ENCODE assay signal across 10 cellular contexts in the genomic region with DNA sequence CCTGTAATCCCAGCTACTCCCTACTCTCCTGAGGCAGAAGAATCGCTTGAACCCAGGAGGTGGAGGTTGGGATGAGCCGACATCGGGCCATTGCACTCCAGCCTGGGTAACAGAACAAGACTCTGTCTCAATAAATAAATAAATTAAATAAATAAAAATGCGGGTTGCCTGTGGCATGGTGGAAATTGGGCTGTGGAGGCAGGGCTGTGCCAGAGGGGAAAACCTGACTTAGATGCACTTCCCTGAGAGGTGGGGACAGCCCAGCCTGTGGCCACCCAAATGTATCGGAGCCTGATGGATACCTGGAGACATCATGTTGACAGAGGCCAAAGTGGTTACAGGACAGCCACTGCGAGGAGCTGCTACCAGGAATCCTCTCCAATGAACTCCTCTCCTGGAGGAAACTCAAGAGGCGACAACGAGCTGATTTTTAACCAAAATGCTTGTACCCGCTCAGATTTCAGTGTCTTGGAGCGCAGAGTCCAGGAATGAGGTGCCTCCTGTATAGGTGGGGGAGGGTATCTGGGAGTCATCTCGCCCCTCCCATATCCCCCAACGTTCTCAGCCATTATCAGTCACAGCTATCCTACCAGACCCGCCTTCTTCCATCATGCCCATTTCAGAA. TPM values are rescaled to one million over a fixed set of nuclear protein-coding genes. Genes with fewer than 3 reads are reported as not detected.
DNase-seq lines count a peak whose midpoint lies in the region; ATAC-seq and TF ChIP-seq lines count a peak whose summit lies in the region.
"Had no signal": no experiment of that assay in that cellular context is flagged by ENCODE, and none has a peak within 500 bp of the region (broad histone marks: within the 10 kb centered on the region; RNA-seq: fewer than 3 reads in every experiment).

No MANE protein-coding gene starts in this region.

- intact Hi-C loops in A673 (cut with micrococcal nuclease; ENCODE audit: unreplicated experiment): no loop called here
- intact Hi-C loops in CD4-positive, alpha-beta memory T cell (cut with micrococcal nuclease): no loop called here
- intact Hi-C loops in PC-3 (cut with micrococcal nuclease): no loop called here
- intact Hi-C loops in stomach (cut with DNase I; ENCODE audit: low total_unique reads): no loop called here

- CTCF ChIA-PET in A673 (lab: Charles Lee) (no interaction called here), PC-3 (lab: Charles Lee) (no interaction called here)
- CTCF ChIA-PET in CD4-positive, alpha-beta memory T cell (lab: Charles Lee; ENCODE audit: partially characterized antibody): interaction anchor here (1.3 to 3.2 kb wide), 3 partner anchors 9 to 19 kb away, joined by 4 to 18 read pairs (median 9); no protein-coding TSS in a partner anchor

- H2AFZ ChIP-seq in PC-3 (ENCODE audit: low read length): no peak overlapping the region

- no peak for TF ChIP-seq POLR2A in stomach (IDR thresholded peaks at IDR 0.05)

- H3K27me3 ChIP-seq in A673 (replicated peaks; ENCODE audit: insufficient read depth, low read depth, low read length, poor library complexity): no peaks in the 10 kb centered on the region
- H3K27me3 ChIP-seq in CD4-positive, alpha-beta memory T cell (ENCODE audit: insufficient read depth, low read length): no peaks in the 10 kb centered on the region
- no peaks in the 10 kb centered on the region for H3K27me3 ChIP-seq in PC-3 (ENCODE audit: low read length)
- H3K27me3 ChIP-seq in endodermal cell (ENCODE audit: control insufficient read depth, insufficient read depth, low read length, poor library complexity, severe bottlenecking): no peaks in the 10 kb centered on the region
- no peaks in the 10 kb centered on the region for H3K27me3 ChIP-seq in stomach
- H3K27me3 ChIP-seq: sigmoid colon had no signal

- ATAC-seq in PC-3 (no peak), HG02870 (IDR thresholded peaks at IDR 0.05; ENCODE audit: unreplicated experiment) (no peak)

- H3K9me3 ChIP-seq in A673 (ENCODE audit: low read depth, low read length, poor library complexity, severe bottlenecking) (no peaks in the 10 kb centered on the region), PC-3 (ENCODE audit: low read length) (no peaks in the 10 kb centered on the region), endodermal cell (ENCODE audit: control insufficient read depth, low read length) (no peaks in the 10 kb centered on the region), stomach (no peaks in the 10 kb centered on the region)
- no peaks in the 10 kb centered on the region for H3K9me3 ChIP-seq in CD4-positive, alpha-beta memory T cell (ENCODE audit: control insufficient read depth in 1 of 2, low read length in 2 of 2)
- H3K9me3 ChIP-seq: sigmoid colon had no signal

- TF ChIP-seq EP300 in stomach (IDR thresholded peaks at IDR 0.05): no peak

- H3K36me3 ChIP-seq in A673 (ENCODE audit: insufficient read depth, low read length, poor library complexity, severe bottlenecking) (peaks cover 18% of the 10 kb centered on the region), PC-3 (ENCODE audit: low read depth, low read length) (0 out of 2 replicates have a peak, but pooled peaks cover 3% of the 10 kb centered on the region), endodermal cell (ENCODE audit: control insufficient read depth, insufficient read depth, low read length) (peaks cover 55% of the 10 kb centered on the region), stomach (peaks cover 0 to 50% (median 33%) of the 10 kb centered on the region in 4 donors)
- H3K36me3 ChIP-seq in CD4-positive, alpha-beta memory T cell (ENCODE audit: insufficient read depth, low read length): peaks cover 7% of the 10 kb centered on the region

- 93 to 98% methylated on average over 6 to 12 of the region's 13 CpGs for WGBS in endodermal cell (ENCODE audit: insufficient coverage in 1 of 2, insufficient read length in 1 of 2), 2 experiments
- WGBS in stomach, 5 donors: 74 to 86% (median 83%) methylated on average over 13 of the region's 13 CpGs

- peaks cover 5 to 32% (median 13%) of the 10 kb centered on the region in 4 donors for H3K4me1 Mint-ChIP-seq in CD4-positive, alpha-beta memory T cell
- peaks cover 3% of the 10 kb centered on the region for H3K4me1 Mint-ChIP-seq in endodermal cell

- H3K9me3 Mint-ChIP-seq in CD4-positive, alpha-beta memory T cell: no peaks in the 10 kb centered on the region
- H3K9me3 Mint-ChIP-seq in endodermal cell: no peaks in the 10 kb centered on the region

- no peak overlapping the region for H3K9ac ChIP-seq in PC-3 (ENCODE audit: low read length)
- H3K9ac ChIP-seq in endodermal cell (ENCODE audit: extremely low read depth, low read length, poor library complexity, severe bottlenecking): no peak overlapping the region

- H3K4me3 ChIP-seq in A673 (ENCODE audit: low read depth, low read length, poor library complexity, severe bottlenecking) (no peak overlapping the region), PC-3 (ENCODE audit: low read length) (no peak overlapping the region), endodermal cell (ENCODE audit: low read length) (no peak overlapping the region), stomach (no peak overlapping the region)
- H3K4me3 ChIP-seq in CD4-positive, alpha-beta memory T cell (ENCODE audit: low read length in 2 of 2): no peak overlapping the region

- H3K4me2 ChIP-seq in PC-3 (ENCODE audit: low read length): peak overlapping the region; percentile 98; the same call in 1 of the 2 replicates

- no peaks in the 10 kb centered on the region for H3F3A ChIP-seq in PC-3 (ENCODE audit: low read length, unreplicated experiment)

- peaks cover 6% of the 10 kb centered on the region for H3K4me1 ChIP-seq in A673 (ENCODE audit: insufficient read depth, low read length, poor library complexity, severe bottlenecking)
- H3K4me1 ChIP-seq in CD4-positive, alpha-beta memory T cell (ENCODE audit: insufficient read depth, low read length): peaks cover 19% of the 10 kb centered on the region
- H3K4me1 ChIP-seq in PC-3 (ENCODE audit: insufficient read depth, low read length): peaks cover 7% of the 10 kb centered on the region; the same call in 1 of the 2 replicates
- no peaks in the 10 kb centered on the region for H3K4me1 ChIP-seq in endodermal cell (ENCODE audit: control insufficient read depth, insufficient read depth, low read length)
- peaks cover 16 to 45% (median 38%) of the 10 kb centered on the region in 4 donors for H3K4me1 ChIP-seq in stomach

- no peaks in the 10 kb centered on the region for H3K9me2 ChIP-seq in PC-3 (replicated peaks; ENCODE audit: low read length)

- TF ChIP-seq CTCF in A673 (conservative IDR thresholded peaks at IDR 0.05; ENCODE audit: low read depth, low read length): no peak
- TF ChIP-seq CTCF in PC-3 (conservative IDR thresholded peaks at IDR 0.05; ENCODE audit: low read depth, low read length): no peak
- no peak for TF ChIP-seq CTCF in endodermal cell (conservative IDR thresholded peaks at IDR 0.05)
- no peak for TF ChIP-seq CTCF in stomach (IDR thresholded peaks at IDR 0.05)

- DNase-seq in A673 (ENCODE audit: low spot score) (no peak), PC-3 (no peak), endodermal cell (peak; percentile 59), HuH-7 (ENCODE audit: low spot score) (no peak), stomach (no peak)
- DNase-seq in CD4-positive, alpha-beta memory T cell: no peak
- DNase-seq: activated CD4-positive, alpha-beta T cell treated with anti-CD3 and anti-CD28 coated beads for 4 hours; NCI-H748 treated with DMSO at 0.1 percent for 48 hours; sigmoid colon had no signal

- no peaks in the 10 kb centered on the region for H3K27me3 Mint-ChIP-seq in CD4-positive, alpha-beta memory T cell
- H3K27me3 Mint-ChIP-seq in endodermal cell (ENCODE audit: insufficient read depth): no peaks in the 10 kb centered on the region

- BruUV-seq in A673 (replicated peaks; lab: Mats Ljungman, UMichigan) (no TSS peak), PC-3 (replicated peaks; lab: Mats Ljungman, UMichigan) (no TSS peak)

- H3K79me2 ChIP-seq in PC-3 (ENCODE audit: low read length): peaks cover 22% of the 10 kb centered on the region

- peak overlapping the region in 7 of 8 donors; percentile 23 to 99 (median 53) for H3K4me3 Mint-ChIP-seq in CD4-positive, alpha-beta memory T cell
- H3K4me3 Mint-ChIP-seq in endodermal cell: peak overlapping the region; percentile 82

- peak overlapping the region; percentile 15 to 90 (median 64) for H3K27ac Mint-ChIP-seq in CD4-positive, alpha-beta memory T cell
- no peak overlapping the region for H3K27ac Mint-ChIP-seq in endodermal cell

- POLR2A ChIA-PET in A673 (lab: Charles Lee; ENCODE audit: low non-redundant PET): interaction anchor here (0.6 kb wide), 1 partner anchor 30 kb away, joined by 4 read pairs; no protein-coding TSS in a partner anchor
- POLR2A ChIA-PET in CD4-positive, alpha-beta memory T cell (lab: Charles Lee; ENCODE audit: partially characterized antibody): interaction anchor here (0.6 to 6.5 kb wide), 8 partner anchors 9 to 145 kb away, joined by 3 to 61 read pairs (median 19); a partner anchor contains a TSS
- POLR2A ChIA-PET in PC-3 (lab: Charles Lee; ENCODE audit: unreplicated experiment): no interaction called here

- H4K20me1 ChIP-seq in PC-3 (ENCODE audit: low read length): no peaks in the 10 kb centered on the region

- H3K27ac ChIP-seq in A673 (ENCODE audit: low read depth, low read length, poor library complexity, severe bottlenecking) (peak overlapping the region; percentile 17), PC-3 (ENCODE audit: low read length) (no peak overlapping the region), endodermal cell (ENCODE audit: low read depth, low read length) (no peak overlapping the region), stomach (no peak overlapping the region)
- H3K27ac ChIP-seq in CD4-positive, alpha-beta memory T cell (ENCODE audit: low read depth, low read length): no peak overlapping the region

- H3K36me3 Mint-ChIP-seq in CD4-positive, alpha-beta memory T cell: peaks cover 9 to 28% of the 10 kb centered on the region in 2 donors
- H3K36me3 Mint-ChIP-seq in endodermal cell (ENCODE audit: low read depth): peaks cover 40% of the 10 kb centered on the region

RNA-seq across cellular contexts. Expression of a gene that starts 32.3 kb away (rescaled TPM):
- total RNA-seq in A673 (2021): 56.7 and 65.5 TPM in 2 replicates
- total RNA-seq in CD4-positive, alpha-beta memory T cell: 10 to 100 TPM; 42.8 to 43.5 TPM
- 10 to 100 TPM; 28.8 to 37.9 TPM for polyA plus RNA-seq in CD4-positive, alpha-beta memory T cell
- total RNA-seq in PC-3 (2014; rRNA removed): 33.4 and 40.5 TPM in 2 replicates
- 10 to 100 TPM; 45.7 to 46.1 TPM for total RNA-seq in endodermal cell
- 43.6 TPM for polyA plus RNA-seq in endodermal cell (2013, experiment 1 of 2)
- 40.0 TPM for polyA plus RNA-seq in endodermal cell (2013, experiment 2 of 2)
- 100 to 1,000 TPM in 1 of 5 donors, 10 to 100 TPM in 4; 14.8 to 130 (median 38.5) TPM for total RNA-seq in stomach
- polyA plus RNA-seq in stomach: 10 to 100 TPM; 16.1 to 21.1 (median 16.5) TPM

RNA-seq across cellular contexts. Expression of a gene that starts 59.9 kb away (rescaled TPM):
- total RNA-seq in A673 (2021): 26.5 and 29.0 TPM in 2 replicates
- total RNA-seq in CD4-positive, alpha-beta memory T cell: 10 to 100 TPM; 27.5 to 30.8 TPM
- 10 to 100 TPM; 10.0 to 15.8 TPM for polyA plus RNA-seq in CD4-positive, alpha-beta memory T cell
- 9.3 and 9.8 TPM in 2 replicates for total RNA-seq in PC-3 (2014; rRNA removed)
- total RNA-seq in endodermal cell: 10 to 100 TPM; 56.4 to 57.8 TPM
- 28.0 TPM for polyA plus RNA-seq in endodermal cell (2013, experiment 1 of 2)
- 30.2 TPM for polyA plus RNA-seq in endodermal cell (2013, experiment 2 of 2)
- total RNA-seq in stomach: 10 to 100 TPM in 4 of 5 donors, 1 to 10 TPM in 1; 7.7 to 51.3 (median 17.4) TPM
- polyA plus RNA-seq in stomach: 1 to 10 TPM; 2.6 to 5.9 (median 3.2) TPM
